ENCODE assay signal across 27 cellular contexts in genomic region chr17:1119924-1120323, GRCh38.
"Had no signal": no experiment of that assay in that cellular context is flagged by ENCODE, and none has a peak within 500 bp of the region (broad histone marks: within the 10 kb centered on the region; RNA-seq: fewer than 3 reads in every experiment).

No MANE protein-coding gene starts in this region.

- H3K9me3 Mint-ChIP-seq: activated CD4-positive, alpha-beta memory T cell treated with anti-CD3 and anti-CD28 coated beads for 36 hours; activated CD4-positive, alpha-beta T cell treated with anti-CD3 and anti-CD28 coated beads, Interleukin-2, amount 10 ng/mL, durations not matched to agents 24 days and 14 days; activated T-cell treated with anti-CD3 and anti-CD28 coated beads, Interleukin-2, amount 50 U/mL, for 4 hours; activated T-helper 17 cell treated with anti-CD3 and anti-CD28 coated beads, Interleukin-2, amount 50 U/mL, for 72 hours had no signal

- ATAC-seq: activated CD4-positive, alpha-beta T cell treated with anti-CD3 and anti-CD28 coated beads for 36 hours; activated T-cell treated with anti-CD3 and anti-CD28 coated beads, Interleukin-2, amount 50 U/mL, for 4 hours; activated T-helper 17 cell treated with anti-CD3 and anti-CD28 coated beads, Interleukin-2, amount 50 U/mL, for 72 hours; foreskin keratinocyte; gastrocnemius medialis; heart left ventricle had no signal

- H3K27me3 Mint-ChIP-seq: activated CD4-positive, alpha-beta memory T cell treated with anti-CD3 and anti-CD28 coated beads for 36 hours; activated CD4-positive, alpha-beta T cell treated with anti-CD3 and anti-CD28 coated beads, Interleukin-2, amount 10 ng/mL, durations not matched to agents 24 days and 14 days; activated T-helper 17 cell treated with anti-CD3 and anti-CD28 coated beads, Interleukin-2, amount 50 U/mL, for 72 hours had no signal

- H3K27ac ChIP-seq: brain microvascular endothelial cell, esophagus muscularis mucosa, foreskin keratinocyte, gastrocnemius medialis, heart left ventricle had no signal

- H3K27ac Mint-ChIP-seq: activated CD4-positive, alpha-beta memory T cell treated with anti-CD3 and anti-CD28 coated beads for 36 hours; activated CD4-positive, alpha-beta T cell treated with anti-CD3 and anti-CD28 coated beads for 36 hours; activated CD4-positive, alpha-beta T cell treated with anti-CD3 and anti-CD28 coated beads, Interleukin-2, amount 10 ng/mL, durations not matched to agents 24 days and 14 days; activated naive CD8-positive, alpha-beta T cell; activated T-helper 17 cell treated with anti-CD3 and anti-CD28 coated beads, Interleukin-2, amount 50 U/mL, for 72 hours had no signal

- H3K27me3 ChIP-seq: brain microvascular endothelial cell, esophagus muscularis mucosa, heart left ventricle had no signal

- H3K36me3 ChIP-seq: brain microvascular endothelial cell, gastrocnemius medialis had no signal

- H3K4me3 Mint-ChIP-seq: activated CD4-positive, alpha-beta memory T cell treated with anti-CD3 and anti-CD28 coated beads for 36 hours; activated CD4-positive, alpha-beta T cell treated with anti-CD3 and anti-CD28 coated beads for 36 hours; activated CD4-positive, alpha-beta T cell treated with anti-CD3 and anti-CD28 coated beads, Interleukin-2, amount 10 ng/mL, durations not matched to agents 24 days and 14 days; activated CD8-positive, alpha-beta T cell treated with anti-CD3 and anti-CD28 coated beads, Interleukin-2, amount 10 ng/mL, durations not matched to agents 7 days and 5 days; activated naive CD8-positive, alpha-beta T cell; activated T-cell treated with anti-CD3 and anti-CD28 coated beads, Interleukin-2, amount 50 U/mL, for 4 hours; activated T-helper 17 cell treated with anti-CD3 and anti-CD28 coated beads, Interleukin-2, amount 50 U/mL, for 72 hours had no signal

- FAIRE-seq: astrocyte, bronchial epithelial cell, colon had no signal

- H3K4me3 ChIP-seq: esophagus muscularis mucosa, gastrocnemius medialis, heart left ventricle had no signal

- H3K36me3 Mint-ChIP-seq: activated CD4-positive, alpha-beta memory T cell treated with anti-CD3 and anti-CD28 coated beads for 36 hours had no signal

- DNase-seq: activated CD4-positive, alpha-beta memory T cell treated with anti-CD3 and anti-CD28 coated beads for 36 hours; activated CD4-positive, alpha-beta T cell treated with anti-CD3 and anti-CD28 coated beads for 36 hours; activated CD4-positive, alpha-beta T cell treated with anti-CD3 and anti-CD28 coated beads, Interleukin-2, amount 10 ng/mL, durations not matched to agents 24 days and 14 days; activated CD4-positive, CD25-positive, alpha-beta regulatory T cell; activated CD4-positive, CD25-positive, alpha-beta regulatory T cell treated with anti-CD3 and anti-CD28 coated beads, Interleukin-2, amount 50 U/mL, for 72 hours; activated effector memory CD4-positive, alpha-beta T cell treated with Interleukin-2 at 50 U/mL for 16 hours; activated gamma-delta T cell treated with Interleukin-2 at 50 U/mL for 16 hours; activated naive CD4-positive, alpha-beta T cell treated with anti-CD3 and anti-CD28 coated beads, Interleukin-2, amount 50 U/mL, for 16 hours; activated naive CD4-positive, alpha-beta T cell treated with Interleukin-2 at 50 U/mL for 16 hours; activated T-cell treated with anti-CD3 and anti-CD28 coated beads, Interleukin-2, amount 50 U/mL, for 4 hours; amniotic stem cell; anterior cingulate cortex; brain microvascular endothelial cell; cortex of kidney; effector CD8-positive, alpha-beta T cell; erythroblast; foreskin keratinocyte; gastrocnemius medialis; glutamatergic neuron had no signal

- H3K9me3 ChIP-seq: esophagus muscularis mucosa, gastrocnemius medialis, heart left ventricle had no signal
